Comparison of ENCODE assay signal across 16 cellular contexts in genomic region chr6:36668601-36669390, GRCh38. TPM values are rescaled to one million over a fixed set of nuclear protein-coding genes. Genes with fewer than 3 reads are reported as not detected.
"Had no signal": no experiment of that assay in that cellular context is flagged by ENCODE, and none has a peak within 500 bp of the region (broad histone marks: within the 10 kb centered on the region; RNA-seq: fewer than 3 reads in every experiment).

No MANE protein-coding gene starts in this region.

- H3K36me3 ChIP-seq: gastrocnemius medialis, left ventricle myocardium inferior, prostate gland, sigmoid colon, thoracic aorta had no signal

- H3K9me3 ChIP-seq: body of pancreas, gastrocnemius medialis, left ventricle myocardium inferior, prostate gland, sigmoid colon, thoracic aorta had no signal

- FAIRE-seq: kidney had no signal

- H3K27me3 ChIP-seq: body of pancreas, gastrocnemius medialis, sigmoid colon had no signal

- H3K27me3 Mint-ChIP-seq: stimulated activated naive CD8-positive, alpha-beta T cell treated with anti-CD3 and anti-CD28 coated beads, Interleukin-15, Interleukin-2, amounts not matched to agents 100 ng/mL and 50 ng/mL, for 24 hours had no signal

- H3K27ac ChIP-seq: body of pancreas, gastrocnemius medialis, left ventricle myocardium inferior, prostate gland, sigmoid colon, SK-N-MC had no signal

- H3K4me3 ChIP-seq: body of pancreas, gastrocnemius medialis, left ventricle myocardium inferior, prostate gland, sigmoid colon, SK-N-MC, thoracic aorta had no signal

- H3K4me1 ChIP-seq: prostate gland had no signal

- H3K27ac Mint-ChIP-seq: activated CD4-positive, alpha-beta T cell treated with anti-CD3 and anti-CD28 coated beads, Interleukin-2, amount 10 ng/mL, durations not matched to agents 24 days and 14 days; stimulated activated naive CD8-positive, alpha-beta T cell treated with anti-CD3 and anti-CD28 coated beads, Interleukin-15, Interleukin-2, amounts not matched to agents 100 ng/mL and 50 ng/mL, for 24 hours had no signal

- ATAC-seq: body of pancreas, gastrocnemius medialis, WTC11 had no signal

- H3K9me3 Mint-ChIP-seq: activated CD4-positive, alpha-beta T cell treated with anti-CD3 and anti-CD28 coated beads, Interleukin-2, amount 10 ng/mL, durations not matched to agents 24 days and 14 days; stimulated activated naive CD8-positive, alpha-beta T cell treated with anti-CD3 and anti-CD28 coated beads, Interleukin-15, Interleukin-2, amounts not matched to agents 100 ng/mL and 50 ng/mL, for 24 hours had no signal

- H3K4me3 Mint-ChIP-seq: activated CD4-positive, alpha-beta T cell treated with anti-CD3 and anti-CD28 coated beads, Interleukin-2, amount 10 ng/mL, durations not matched to agents 24 days and 14 days; stimulated activated naive CD8-positive, alpha-beta T cell treated with anti-CD3 and anti-CD28 coated beads, Interleukin-15, Interleukin-2, amounts not matched to agents 100 ng/mL and 50 ng/mL, for 24 hours; WTC11 had no signal

- DNase-seq: activated CD4-positive, alpha-beta T cell treated with anti-CD3 and anti-CD28 coated beads, Interleukin-2, amount 10 ng/mL, durations not matched to agents 24 days and 14 days; activated naive CD4-positive, alpha-beta T cell treated with anti-CD3 and anti-CD28 coated beads, Interleukin-2, amount 50 U/mL, for 16 hours; activated T-cell treated with anti-CD3 and anti-CD28 coated beads, Interleukin-2, amount 50 U/mL, for 1 hour; body of pancreas; effector memory CD4-positive, alpha-beta T cell; gastrocnemius medialis; kidney; left ventricle myocardium inferior; nucleus accumbens; sigmoid colon; stimulated activated CD4-positive, alpha-beta T cell treated with anti-CD3 and anti-CD28 coated beads, Interleukin-4, amount 100 ng/mL, for 1 hour had no signal

- H3K36me3 Mint-ChIP-seq: WTC11 had no signal

RNA-seq across cellular contexts. Expression of gene RAB44, which starts 28.8 kb away (rescaled TPM):
- total RNA-seq: activated CD4-positive, alpha-beta T cell treated with anti-CD3 and anti-CD28 coated beads, Interleukin-2, amount 10 ng/mL, durations not matched to agents 24 days and 14 days had no signal
